8 cellular contexts compared by ENCODE assay signal in genomic region chr4:118836763-118837507, GRCh38. TPM values are rescaled to one million over a fixed set of nuclear protein-coding genes. Genes with fewer than 3 reads are reported as not detected.
DNase-seq lines count a peak whose midpoint lies in the region; ATAC-seq and TF ChIP-seq lines count a peak whose summit lies in the region.

No MANE protein-coding gene starts in this region.

- WGBS in right lobe of liver (ENCODE audit: insufficient coverage, low coverage, low lambda C conversion rate, missing lambda C conversion rate), result 60% methylated on average over 8 of the region's 8 CpGs

- H3K36me3 ChIP-seq in adipocyte (ENCODE audit: control insufficient read depth, insufficient read depth, low read length, severe bottlenecking) (peaks cover 18% of the 10 kb centered on the region), right lobe of liver (peaks cover 0 to 16% (median 7%) of the 10 kb centered on the region in 4 donors)

- peak overlapping the region; percentile 99 for H3K27ac Mint-ChIP-seq in activated naive CD4-positive, alpha-beta T cell treated with anti-CD3 and anti-CD28 coated beads for 36 hours
- peak overlapping the region; percentile 97 for H3K27ac Mint-ChIP-seq in type B pancreatic cell

- DNase-seq in activated naive CD4-positive, alpha-beta T cell treated with anti-CD3 and anti-CD28 coated beads for 36 hours, result no peak
- DNase-seq in activated naive CD4-positive, alpha-beta T cell treated with anti-CD3 and anti-CD28 coated beads, Interleukin-2, amount 50 U/mL, for 16 hours, result no peak
- peak; percentile 14 for DNase-seq in adipocyte (ENCODE audit: low read depth)
- no peak for DNase-seq in right lobe of liver
- no peak for DNase-seq in type B pancreatic cell (ENCODE audit: extremely low spot score, unreplicated experiment)
- DNase-seq in SIG-M5 treated with dmso at 0.1 percent for 504 hours (lab: John Stamatoyannopoulos, UW; ENCODE audit: unreplicated experiment), result no peak
- no peak for DNase-seq in NCI-H748 (lab: John Stamatoyannopoulos, UW; ENCODE audit: unreplicated experiment)
- no peak for DNase-seq in ecto neural progenitor cell (ENCODE audit: low spot score)

- peaks cover 12% of the 10 kb centered on the region for H3K36me3 Mint-ChIP-seq in activated naive CD4-positive, alpha-beta T cell treated with anti-CD3 and anti-CD28 coated beads for 36 hours (ENCODE audit: low read depth)
- peaks cover 9% of the 10 kb centered on the region for H3K36me3 Mint-ChIP-seq in type B pancreatic cell

- H3K27ac ChIP-seq in right lobe of liver, result peak overlapping the region; percentile 89 to 98 (median 92)

- no peaks in the 10 kb centered on the region for H3K27me3 ChIP-seq in adipocyte (replicated peaks; ENCODE audit: control insufficient read depth, insufficient read depth, low read length)
- no peaks in the 10 kb centered on the region for H3K27me3 ChIP-seq in right lobe of liver

- H3K27me3 Mint-ChIP-seq in activated naive CD4-positive, alpha-beta T cell treated with anti-CD3 and anti-CD28 coated beads for 36 hours (ENCODE audit: low read depth), result no peaks in the 10 kb centered on the region
- H3K27me3 Mint-ChIP-seq in type B pancreatic cell, result peaks cover 8% of the 10 kb centered on the region

- H3K9me3 Mint-ChIP-seq in activated naive CD4-positive, alpha-beta T cell treated with anti-CD3 and anti-CD28 coated beads for 36 hours, result no peaks in the 10 kb centered on the region
- no peaks in the 10 kb centered on the region for H3K9me3 Mint-ChIP-seq in type B pancreatic cell

- peak overlapping the region; percentile 87 for H3K4me3 ChIP-seq in adipocyte (ENCODE audit: low read length)
- peak overlapping the region; percentile 95 to 99 (median 98) for H3K4me3 ChIP-seq in right lobe of liver

- CTCF ChIA-PET in activated naive CD4-positive, alpha-beta T cell treated with anti-CD3 and anti-CD28 coated beads for 36 hours (lab: Charles Lee), result interaction anchor here (1.3 kb wide), 2 partner anchors 9 to 28 kb away, joined by 3 to 5 read pairs; no protein-coding TSS in a partner anchor

- TF ChIP-seq CTCF in right lobe of liver (IDR thresholded peaks at IDR 0.05), result no peak
- TF ChIP-seq CTCF in type B pancreatic cell (conservative IDR thresholded peaks at IDR 0.05), result no peak

- TF ChIP-seq POLR2A in right lobe of liver (IDR thresholded peaks at IDR 0.05), result no peak

- peaks cover 20% of the 10 kb centered on the region for H3K4me1 Mint-ChIP-seq in activated naive CD4-positive, alpha-beta T cell treated with anti-CD3 and anti-CD28 coated beads for 36 hours (ENCODE audit: low read depth)
- peaks cover 11% of the 10 kb centered on the region for H3K4me1 Mint-ChIP-seq in type B pancreatic cell (ENCODE audit: unreplicated experiment)

- no peaks in the 10 kb centered on the region for H3K9me3 ChIP-seq in adipocyte (ENCODE audit: control insufficient read depth, low read length)
- no peaks in the 10 kb centered on the region for H3K9me3 ChIP-seq in right lobe of liver

- intact Hi-C loops in activated naive CD4-positive, alpha-beta T cell treated with anti-CD3 and anti-CD28 coated beads for 36 hours (cut with micrococcal nuclease), result loop anchor here (1.0 to 10.0 kb wide), 8 partner anchors 11 to 618 kb away; partner anchors contain the start of gene METTL14
- intact Hi-C loops in right lobe of liver (cut with DNase I), result no loop called here

- peak overlapping the region; percentile 100 for H3K4me3 Mint-ChIP-seq in activated naive CD4-positive, alpha-beta T cell treated with anti-CD3 and anti-CD28 coated beads for 36 hours
- peak overlapping the region; percentile 94 for H3K4me3 Mint-ChIP-seq in type B pancreatic cell

- peak overlapping the region; percentile 95 for H3K9ac ChIP-seq in adipocyte (ENCODE audit: low read length)

- H3K4me1 ChIP-seq in adipocyte (ENCODE audit: control insufficient read depth, insufficient read depth, low read length) (peaks cover 17% of the 10 kb centered on the region), right lobe of liver (peaks cover 0 to 17% (median 3%) of the 10 kb centered on the region in 4 donors)

- ATAC-seq in right lobe of liver, result peak in 1 of 4 donors; percentile 1

RNA-seq across cellular contexts. Expression of gene SEC24D, which starts 1.0 kb away (rescaled TPM):
- 10 to 100 TPM; 28.4 to 29.7 TPM for total RNA-seq in activated naive CD4-positive, alpha-beta T cell treated with anti-CD3 and anti-CD28 coated beads for 36 hours
- total RNA-seq in right lobe of liver (10 to 100 TPM; 52.2 to 80.1 (median 69.2) TPM), type B pancreatic cell (ENCODE audit: low replicate concordance) (53.9 and 87.6 TPM in 2 replicates)

RNA-seq across cellular contexts. Expression of gene SYNPO2, which starts 51.7 kb away (rescaled TPM):
- under 1 TPM in 1 of 2 experiments, not detected in 1; 0.14 TPM for total RNA-seq in activated naive CD4-positive, alpha-beta T cell treated with anti-CD3 and anti-CD28 coated beads for 36 hours
- total RNA-seq in right lobe of liver (10 to 100 TPM in 2 of 6 experiments, 1 to 10 TPM in 4; 2.7 to 11.2 (median 8.2) TPM), type B pancreatic cell (ENCODE audit: low replicate concordance) (20.1 and 22.9 TPM in 2 replicates)
